8 cellular contexts compared by ENCODE assay signal in genomic region chr19:17309962-17310461, GRCh38. TPM values are rescaled to one million over a fixed set of nuclear protein-coding genes. Genes with fewer than 3 reads are reported as not detected.
DNase-seq lines count a peak whose midpoint lies in the region; ATAC-seq and TF ChIP-seq lines count a peak whose summit lies in the region.

No MANE protein-coding gene starts in this region.

- H3K27me3 ChIP-seq in IMR-90 (ENCODE audit: control insufficient read depth, insufficient read depth, low read length), result no peaks in the 10 kb centered on the region
- no peaks in the 10 kb centered on the region for H3K27me3 ChIP-seq in muscle layer of duodenum (ENCODE audit: low read depth, low read length)

- peak overlapping the region; percentile 69 for H2BK5ac ChIP-seq in IMR-90 (ENCODE audit: low read depth, low read length, poor library complexity, severe bottlenecking)

- TF ChIP-seq CTCF in AG04449 (IDR thresholded peaks at IDR 0.05; ENCODE audit: insufficient read depth, low read length, missing control alignments), result no peak
- no peak for TF ChIP-seq CTCF in IMR-90 (conservative IDR thresholded peaks at IDR 0.05; ENCODE audit: low read depth, low read length)
- no peak for TF ChIP-seq CTCF in cardiac fibroblast (IDR thresholded peaks at IDR 0.05; ENCODE audit: low read depth, low read length)

- H3K36me3 ChIP-seq in IMR-90 (ENCODE audit: control insufficient read depth, insufficient read depth, low read length) (peaks cover 21% of the 10 kb centered on the region), muscle layer of duodenum (ENCODE audit: control insufficient read depth in 1 of 2, insufficient read depth in 2 of 2, low read length in 2 of 2) (peaks cover 8 to 20% of the 10 kb centered on the region in 2 donors)

- 0 out of 2 replicates have a peak overlapping the region, but pooled peaks have one; percentile 23 for H2BK20ac ChIP-seq in IMR-90 (ENCODE audit: low read depth, low read length)

- peak overlapping the region; percentile 59; the same call in 1 of the 2 replicates for H3K56ac ChIP-seq in IMR-90 (ENCODE audit: extremely low read depth, insufficient read depth, low read length)

- CTCF ChIA-PET in AG04449 (lab: Yijun Ruan, JAX), result interaction anchor here (1.2 to 4.1 kb wide), 3 partner anchors 17 to 82 kb away, joined by 3 to 18 read pairs (median 3); no protein-coding TSS in a partner anchor
- CTCF ChIA-PET in IMR-90 (lab: Yijun Ruan, JAX), result no interaction called here

- peak overlapping the region; percentile 53; the same call in 1 of the 2 replicates for H2BK120ac ChIP-seq in IMR-90 (ENCODE audit: low read depth, low read length)

- H3K4me1 ChIP-seq in IMR-90 (ENCODE audit: control insufficient read depth, insufficient read depth, low read length) (peaks cover 12% of the 10 kb centered on the region), muscle layer of duodenum (ENCODE audit: control insufficient read depth in 1 of 2, insufficient read depth in 2 of 2, low read length in 2 of 2) (peaks cover 16 to 32% of the 10 kb centered on the region in 2 donors)

- POLR2A ChIA-PET in AG04449 (lab: Yijun Ruan, JAX), result no interaction called here
- POLR2A ChIA-PET in IMR-90 (lab: Charles Lee; ENCODE audit: unreplicated experiment), result no interaction called here

- no TSS peak for BruUV-seq in IMR-90 (replicated peaks; lab: Mats Ljungman, UMichigan)

- H4K8ac ChIP-seq in IMR-90 (ENCODE audit: low read depth in 2 of 2, low read length in 2 of 2), result peak overlapping the region; percentile 20 to 92; a peak in 2 of 4 replicates

- H3K4me2 ChIP-seq in IMR-90 (ENCODE audit: low read depth, low read length), result peak overlapping the region; percentile 98

- H3K79me1 ChIP-seq in IMR-90 (ENCODE audit: low read depth in 1 of 2, low read length in 2 of 2), result peaks cover 34 to 75% of the 10 kb centered on the region in 2 experiments

- H4K5ac ChIP-seq in IMR-90 (ENCODE audit: low read depth, low read length), result peak overlapping the region; percentile 57

- ATAC-seq in IMR-90 (ENCODE audit: low read depth), result no peak
- no peak for ATAC-seq in GM18868 (IDR thresholded peaks at IDR 0.05; ENCODE audit: unreplicated experiment)

- intact Hi-C loops in IMR-90 (cut with micrococcal nuclease), result loop anchor here (1.0 kb wide), 1 partner anchor 24 kb away; the partner anchor contains the start of gene ANO8

- dilution Hi-C loops in IMR-90 (cut with HindIII; ENCODE audit: low sequenced_read_pairs, unreplicated experiment), result no loop called here

- no peak for TF ChIP-seq RAD21 in IMR-90 (IDR thresholded peaks at IDR 0.05; ENCODE audit: low read length)

- peak overlapping the region; percentile 94 for H2AK5ac ChIP-seq in IMR-90 (ENCODE audit: low read depth, low read length)

- H4K91ac ChIP-seq in IMR-90 (ENCODE audit: insufficient read depth, low read depth, low read length), result peak overlapping the region; percentile 52

- peak overlapping the region; percentile 67 for H3K9ac ChIP-seq in IMR-90 (ENCODE audit: low read depth, low read length)

- peak overlapping the region; percentile 100 for H2AK9ac ChIP-seq in IMR-90 (replicated peaks; ENCODE audit: low read depth, low read length, poor library complexity)

- no peaks in the 10 kb centered on the region for H3K9me3 ChIP-seq in IMR-90 (ENCODE audit: control insufficient read depth, insufficient read depth, low read length)
- H3K9me3 ChIP-seq in muscle layer of duodenum (ENCODE audit: control insufficient read depth in 1 of 2, low read length in 2 of 2), result no peaks in the 10 kb centered on the region

- WGBS in IMR-90 (ENCODE audit: extremely low coverage in 2 of 2, insufficient read length in 1 of 2), 2 experiments, result 8% methylated on average over 3 of the region's 23 CpGs; no CpG with 5 or more reads in 1 of the 2 experiments

- peak overlapping the region; percentile 60 for H3K27ac ChIP-seq in IMR-90 (ENCODE audit: insufficient read depth, low read length)
- peak overlapping the region; percentile 56 for H3K27ac ChIP-seq in muscle layer of duodenum (ENCODE audit: low read length)

- H3K4me3 ChIP-seq in AG04449 (ENCODE audit: low read depth, low read length), result peak overlapping the region; percentile 95
- H3K4me3 ChIP-seq in IMR-90 (ENCODE audit: insufficient read depth, low read depth, low read length), result peak overlapping the region; percentile 60
- H3K4me3 ChIP-seq in cardiac fibroblast (replicated peaks in 1 of 2; ENCODE audit: low read depth in 2 of 2, low read length in 2 of 2), result peak overlapping the region; percentile 95 to 97
- peak overlapping the region; percentile 85 to 89 for H3K4me3 ChIP-seq in muscle layer of duodenum (ENCODE audit: low read depth in 1 of 2, low read length in 2 of 2)

- TF ChIP-seq POLR2A in IMR-90 (IDR thresholded peaks at IDR 0.05; ENCODE audit: low read depth, low read length), result no peak

- peaks cover 18% of the 10 kb centered on the region for H3K9me1 ChIP-seq in IMR-90 (ENCODE audit: insufficient read depth, low read length)

- H3K18ac ChIP-seq in IMR-90 (ENCODE audit: low read depth, low read length), result no peak overlapping the region

- H4K20me1 ChIP-seq in IMR-90 (ENCODE audit: insufficient read depth, low read length), result peaks cover 29% of the 10 kb centered on the region

- in situ Hi-C loops in IMR-90 (cut with MboI; ENCODE audit: low sequenced_read_pairs), result no loop called here

- DNase-seq in AG04449 (ENCODE audit: low read depth, low spot score), result no peak
- DNase-seq in IMR-90, result no peak
- no peak for DNase-seq in cardiac fibroblast (ENCODE audit: low read depth in 2 of 2)
- DNase-seq in GF-D8 (lab: John Stamatoyannopoulos, UW), result no peak
- DNase-seq in kidney glomerular epithelial cell (lab: John Stamatoyannopoulos, UW), result no peak
- no peak for DNase-seq in NCI-H510A treated with DMSO at 0.1 percent for 48 hours (lab: John Stamatoyannopoulos, UW)

- no peak overlapping the region for H2BK15ac ChIP-seq in IMR-90 (ENCODE audit: low read depth, low read length)

- peak overlapping the region; percentile 96 for H3K23ac ChIP-seq in IMR-90 (ENCODE audit: low read depth, low read length)

- H3K4ac ChIP-seq in IMR-90 (ENCODE audit: low read depth, low read length), result peak overlapping the region; percentile 67

- peak overlapping the region; percentile 95 for H2AFZ ChIP-seq in IMR-90 (replicated peaks; ENCODE audit: low read length, poor library complexity)

- H3K14ac ChIP-seq in IMR-90 (replicated peaks; ENCODE audit: low read depth, low read length), result peak overlapping the region; percentile 95

TF ChIP-seq in IMR-90, 13 proteins besides CTCF, POLR2A, EP300 and RAD21:
- no peak for TF ChIP-seq RCOR1 (IDR thresholded peaks at IDR 0.05; ENCODE audit: insufficient replicate concordance, low read length)
- no peak for TF ChIP-seq CHD1 (IDR thresholded peaks at IDR 0.05; ENCODE audit: low read depth, low read length)
- no peak for TF ChIP-seq FOS (IDR thresholded peaks at IDR 0.05; ENCODE audit: low read depth, low read length)
- no peak for TF ChIP-seq MAZ (IDR thresholded peaks at IDR 0.05; ENCODE audit: borderline replicate concordance, low read depth, low read length)

RNA-seq across cellular contexts. Expression of gene DDA1, which starts 0.6 kb away (rescaled TPM):
- 33.7 and 35.0 TPM in 2 replicates for total RNA-seq in IMR-90 (2012; rRNA removed)
- polyA plus RNA-seq in IMR-90 (2012; rRNA removed), result 87.2 and 113 TPM in 2 replicates
- polyA plus RNA-seq in IMR-90 (2012; cell fraction: cytosol; rRNA removed), result 105 and 131 TPM in 2 replicates
- 54.5 and 126 TPM in 2 replicates for polyA plus RNA-seq in IMR-90 (2012; cell fraction: nucleus; rRNA removed; ENCODE audit: low replicate concordance)

RNA-seq across cellular contexts. Expression of gene MRPL34, which starts 4.3 kb away (rescaled TPM):
- total RNA-seq in IMR-90 (2012; rRNA removed), result 7.3 and 17.2 TPM in 2 replicates
- polyA plus RNA-seq in IMR-90 (2012; rRNA removed), result 31.7 and 37.0 TPM in 2 replicates
- 87.8 and 125 TPM in 2 replicates for polyA plus RNA-seq in IMR-90 (2012; cell fraction: cytosol; rRNA removed)
- polyA plus RNA-seq in IMR-90 (2012; cell fraction: nucleus; rRNA removed; ENCODE audit: low replicate concordance), result 22.6 and 29.1 TPM in 2 replicates

RNA-seq across cellular contexts. Expression of gene ABHD8, which starts 6.8 kb away (rescaled TPM):
- total RNA-seq in IMR-90 (2012; rRNA removed), result 3.6 and 3.9 TPM in 2 replicates
- polyA plus RNA-seq in IMR-90 (2012; rRNA removed), result 10.2 and 11.4 TPM in 2 replicates
- polyA plus RNA-seq in IMR-90 (2012; cell fraction: cytosol; rRNA removed), result 8.5 and 19.6 TPM in 2 replicates
- 4.4 and 10.7 TPM in 2 replicates for polyA plus RNA-seq in IMR-90 (2012; cell fraction: nucleus; rRNA removed; ENCODE audit: low replicate concordance)

RNA-seq across cellular contexts. Expression of gene ANO8, which starts 24.6 kb away (rescaled TPM):
- total RNA-seq in IMR-90 (2012; rRNA removed), result 1.6 and 1.7 TPM in 2 replicates
- polyA plus RNA-seq in IMR-90 (2012; rRNA removed), result 5.3 and 5.6 TPM in 2 replicates
- polyA plus RNA-seq in IMR-90 (2012; cell fraction: cytosol; rRNA removed), result 3.1 and 4.3 TPM in 2 replicates
- 20.5 and 33.6 TPM in 2 replicates for polyA plus RNA-seq in IMR-90 (2012; cell fraction: nucleus; rRNA removed; ENCODE audit: low replicate concordance)

RNA-seq across cellular contexts. Expression of gene GTPBP3, which starts 27.3 kb away (rescaled TPM):
- 4.3 and 4.7 TPM in 2 replicates for total RNA-seq in IMR-90 (2012; rRNA removed)
- polyA plus RNA-seq in IMR-90 (2012; rRNA removed), result 14.6 and 15.1 TPM in 2 replicates
- polyA plus RNA-seq in IMR-90 (2012; cell fraction: cytosol; rRNA removed), result 9.8 and 11.4 TPM in 2 replicates
- 34.3 and 114 TPM in 2 replicates for polyA plus RNA-seq in IMR-90 (2012; cell fraction: nucleus; rRNA removed; ENCODE audit: low replicate concordance)
